Comparison of ENCODE assay signal across 17 cellular contexts in genomic region chr18:13676499-13676898, GRCh38.
"Had no signal": no experiment of that assay in that cellular context is flagged by ENCODE, and none has a peak within 500 bp of the region (broad histone marks: within the 10 kb centered on the region; RNA-seq: fewer than 3 reads in every experiment).

No MANE protein-coding gene starts in this region.

- H3K36me3 ChIP-seq: cardiac muscle cell, colonic mucosa, gastrocnemius medialis, left lung, ovary, tibial artery had no signal

- H3K4me1 Mint-ChIP-seq: WTC11 had no signal

- H3K27ac Mint-ChIP-seq: activated CD4-positive, alpha-beta T cell treated with anti-CD3 and anti-CD28 coated beads, Interleukin-2, amount 10 ng/mL, durations not matched to agents 7 days and 5 days; activated naive CD8-positive, alpha-beta T cell treated with anti-CD3 and anti-CD28 coated beads, Interleukin-2, amount 50 U/mL, for 24 hours; activated T-cell treated with anti-CD3 and anti-CD28 coated beads, Interleukin-2, amount 50 U/mL, for 24 hours; stimulated activated memory B cell treated with anti-CD40 and anti-IgM and Interleukin-4, amounts not matched to agents 10 μg/mL and 1 μg/mL and 100 μg/mL, for 72 hours; T-helper 17 cell; WTC11 had no signal

- DNase-seq: activated CD4-positive, alpha-beta T cell treated with anti-CD3 and anti-CD28 coated beads, Interleukin-2, amount 10 ng/mL, durations not matched to agents 7 days and 5 days; activated gamma-delta T cell; activated naive CD8-positive, alpha-beta T cell treated with anti-CD3 and anti-CD28 coated beads, Interleukin-2, amount 50 U/mL, for 24 hours; activated T-cell treated with anti-CD3 and anti-CD28 coated beads, Interleukin-2, amount 50 U/mL, for 24 hours; colonic mucosa; gastrocnemius medialis; heart right ventricle; left lung; mesenchymal stem cell; ovary; T-helper 17 cell; tibial artery had no signal

- H3K9me3 Mint-ChIP-seq: activated CD4-positive, alpha-beta T cell treated with anti-CD3 and anti-CD28 coated beads, Interleukin-2, amount 10 ng/mL, durations not matched to agents 7 days and 5 days; activated naive CD8-positive, alpha-beta T cell treated with anti-CD3 and anti-CD28 coated beads, Interleukin-2, amount 50 U/mL, for 24 hours; activated T-cell treated with anti-CD3 and anti-CD28 coated beads, Interleukin-2, amount 50 U/mL, for 24 hours; stimulated activated memory B cell treated with anti-CD40 and anti-IgM and Interleukin-4, amounts not matched to agents 10 μg/mL and 1 μg/mL and 100 μg/mL, for 72 hours had no signal

- H3K27me3 Mint-ChIP-seq: activated CD4-positive, alpha-beta T cell treated with anti-CD3 and anti-CD28 coated beads, Interleukin-2, amount 10 ng/mL, durations not matched to agents 7 days and 5 days; activated naive CD8-positive, alpha-beta T cell treated with anti-CD3 and anti-CD28 coated beads, Interleukin-2, amount 50 U/mL, for 24 hours; activated T-cell treated with anti-CD3 and anti-CD28 coated beads, Interleukin-2, amount 50 U/mL, for 24 hours; stimulated activated memory B cell treated with anti-CD40 and anti-IgM and Interleukin-4, amounts not matched to agents 10 μg/mL and 1 μg/mL and 100 μg/mL, for 72 hours; T-helper 17 cell had no signal

- H3K4me3 Mint-ChIP-seq: activated CD4-positive, alpha-beta T cell treated with anti-CD3 and anti-CD28 coated beads, Interleukin-2, amount 10 ng/mL, durations not matched to agents 7 days and 5 days; activated naive CD8-positive, alpha-beta T cell treated with anti-CD3 and anti-CD28 coated beads, Interleukin-2, amount 50 U/mL, for 24 hours; activated T-cell treated with anti-CD3 and anti-CD28 coated beads, Interleukin-2, amount 50 U/mL, for 24 hours; neural crest cell; stimulated activated memory B cell treated with anti-CD40 and anti-IgM and Interleukin-4, amounts not matched to agents 10 μg/mL and 1 μg/mL and 100 μg/mL, for 72 hours; T-helper 17 cell; WTC11 had no signal

- H3K27me3 ChIP-seq: cardiac muscle cell, colonic mucosa, gastrocnemius medialis, heart right ventricle, left lung, ovary, tibial artery had no signal

- H3K4me3 ChIP-seq: cardiac muscle cell, colonic mucosa, gastrocnemius medialis, heart right ventricle, left lung, ovary, skin epidermis, tibial artery had no signal

- H3K9me3 ChIP-seq: colonic mucosa, gastrocnemius medialis, left lung, ovary, tibial artery had no signal

- H3K4me1 ChIP-seq: colonic mucosa, left lung had no signal

- H3K27ac ChIP-seq: cardiac muscle cell, colonic mucosa, gastrocnemius medialis, left lung, ovary, skin epidermis, tibial artery had no signal

- ATAC-seq: activated naive CD8-positive, alpha-beta T cell treated with anti-CD3 and anti-CD28 coated beads, Interleukin-2, amount 50 U/mL, for 24 hours; gastrocnemius medialis; left lung; stimulated activated memory B cell treated with anti-CD40 and anti-IgM and Interleukin-4, amounts not matched to agents 10 μg/mL and 1 μg/mL and 100 μg/mL, for 72 hours; T-helper 17 cell; WTC11 had no signal
